ENCODE assay signal across 11 cellular contexts in the genomic region with DNA sequence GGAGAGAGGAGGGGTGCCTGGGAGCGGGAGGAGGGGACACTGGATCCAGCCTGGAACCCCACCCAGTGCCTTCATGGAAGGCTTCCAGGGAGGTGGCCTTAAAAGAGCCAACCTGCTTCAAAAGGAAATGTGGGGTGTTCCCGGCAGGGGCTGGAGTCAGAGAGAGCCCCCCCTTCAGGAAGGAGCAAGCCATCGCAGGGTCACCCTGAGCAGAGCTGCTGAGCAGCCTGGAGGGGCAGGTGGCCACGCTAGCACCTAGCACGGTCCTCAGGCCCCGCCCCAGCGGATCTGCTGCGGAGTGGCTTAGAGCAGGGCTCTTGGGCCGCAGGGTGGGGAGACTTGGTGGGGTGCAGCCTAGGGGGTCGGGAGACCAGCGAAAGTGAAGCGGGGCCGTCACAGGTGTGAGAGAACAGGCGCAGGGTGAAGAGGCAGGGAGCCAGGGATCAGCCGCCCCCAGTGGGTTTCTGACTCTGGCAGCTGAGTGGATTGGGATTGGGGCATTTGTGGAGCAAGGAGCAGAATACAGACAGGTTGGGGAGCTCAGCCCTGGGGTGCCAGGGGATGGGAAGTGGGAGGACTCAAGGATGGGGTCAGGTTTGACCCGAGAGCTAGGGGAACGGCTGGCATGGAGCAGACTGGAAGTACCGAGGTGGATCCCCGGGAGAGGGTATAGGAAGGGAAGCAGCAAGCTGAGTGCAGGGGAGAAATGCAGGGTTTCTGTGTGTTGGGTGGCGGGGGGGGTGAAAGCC. TPM values are rescaled to one million over a fixed set of nuclear protein-coding genes. Genes with fewer than 3 reads are reported as not detected.
DNase-seq lines count a peak whose midpoint lies in the region; ATAC-seq and TF ChIP-seq lines count a peak whose summit lies in the region.
"Had no signal": no experiment of that assay in that cellular context is flagged by ENCODE, and none has a peak within 500 bp of the region (broad histone marks: within the 10 kb centered on the region; RNA-seq: fewer than 3 reads in every experiment).

No MANE protein-coding gene starts in this region.

- peaks cover 12% of the 10 kb centered on the region for H3K27me3 Mint-ChIP-seq in stimulated activated memory B cell treated with anti-CD40 and anti-IgM and Interleukin-4, amounts not matched to agents 10 μg/mL and 1 μg/mL and 100 μg/mL, for 72 hours

- H3K36me3 ChIP-seq in PC-9 (ENCODE audit: low read depth) (peaks cover 7% of the 10 kb centered on the region; the same call in 1 of the 2 replicates), MG63 (no peaks in the 10 kb centered on the region)
- H3K36me3 ChIP-seq: BLaER1 treated with 17β-estradiol and CSF1 and Interleukin-3, amounts not matched to agents 10 nM and 100 nM had no signal

- TF ChIP-seq CTCF in PC-9 (conservative IDR thresholded peaks at IDR 0.05): peak; percentile 64
- peak; percentile 36 for TF ChIP-seq CTCF in fibroblast of villous mesenchyme (IDR thresholded peaks at IDR 0.05; ENCODE audit: insufficient read depth, low read depth, low read length)

- peak; percentile 21 for DNase-seq in SKM-1 (lab: John Stamatoyannopoulos, UW; ENCODE audit: unreplicated experiment)
- no peak for DNase-seq in SKM-1 treated with dmso at 0.1 percent for 144 hours (lab: John Stamatoyannopoulos, UW; ENCODE audit: unreplicated experiment)
- DNase-seq in PC-9: peak; percentile 79 to 94
- DNase-seq in fibroblast of villous mesenchyme (ENCODE audit: low read depth): no peak
- no peak for DNase-seq in MG63
- DNase-seq in occipital lobe (lab: John Stamatoyannopoulos, UW): no peak
- DNase-seq in COR-L47 (lab: John Stamatoyannopoulos, UW): no peak
- DNase-seq: activated T-cell treated with anti-CD3 and anti-CD28 coated beads for 4 hours, NCI-H2227 treated with DMSO at 0.1 percent for 48 hours had no signal

- peaks cover 5% of the 10 kb centered on the region for H3K4me1 Mint-ChIP-seq in stimulated activated memory B cell treated with anti-CD40 and anti-IgM and Interleukin-4, amounts not matched to agents 10 μg/mL and 1 μg/mL and 100 μg/mL, for 72 hours

- peak overlapping the region; percentile 99 for H3K27ac ChIP-seq in PC-9
- H3K27ac ChIP-seq: BLaER1 treated with 17β-estradiol and CSF1 and Interleukin-3, amounts not matched to agents 10 nM and 100 nM had no signal

- intact Hi-C loops in PC-9 (cut with micrococcal nuclease; ENCODE audit: unreplicated experiment): loop anchor here (1.0 kb wide), 2 partner anchors 9 to 27 kb away; no protein-coding TSS in a partner anchor

- H3F3A ChIP-seq in PC-9 (ENCODE audit: insufficient read depth, low read depth): peaks cover 86% of the 10 kb centered on the region

- H3K4me3 ChIP-seq in PC-9: peak overlapping the region; percentile 97
- H3K4me3 ChIP-seq in fibroblast of villous mesenchyme (ENCODE audit: low read depth, low read length): no peak overlapping the region
- no peak overlapping the region for H3K4me3 ChIP-seq in MG63
- H3K4me3 ChIP-seq: BLaER1 treated with 17β-estradiol and CSF1 and Interleukin-3, amounts not matched to agents 10 nM and 100 nM had no signal

- no peaks in the 10 kb centered on the region for H3K9me3 ChIP-seq in PC-9 (ENCODE audit: insufficient read depth, low read depth)
- H3K9me3 ChIP-seq in MG63: no peaks in the 10 kb centered on the region
- H3K9me3 ChIP-seq: BLaER1 treated with 17β-estradiol and CSF1 and Interleukin-3, amounts not matched to agents 10 nM and 100 nM had no signal

- CTCF ChIA-PET in PC-9 (lab: Charles Lee): interaction anchor here (0.7 to 0.9 kb wide), 4 partner anchors 8 to 202 kb away, joined by 3 to 7 read pairs (median 3); no protein-coding TSS in a partner anchor

- H3K27ac Mint-ChIP-seq in stimulated activated memory B cell treated with anti-CD40 and anti-IgM and Interleukin-4, amounts not matched to agents 10 μg/mL and 1 μg/mL and 100 μg/mL, for 72 hours: peak overlapping the region; percentile 4

- H3K27me3 ChIP-seq in PC-9 (ENCODE audit: insufficient read depth, low read depth) (no peaks in the 10 kb centered on the region), MG63 (no peaks in the 10 kb centered on the region)
- H3K27me3 ChIP-seq: BLaER1 treated with 17β-estradiol and CSF1 and Interleukin-3, amounts not matched to agents 10 nM and 100 nM had no signal

- ATAC-seq in stimulated activated memory B cell treated with anti-CD40 and anti-IgM and Interleukin-4, amounts not matched to agents 10 μg/mL and 1 μg/mL and 100 μg/mL, for 72 hours: peak; percentile 15

- no TSS peak for BruUV-seq in PC-9 (replicated peaks; lab: Mats Ljungman, UMichigan)

- no peak overlapping the region for H2AFZ ChIP-seq in PC-9

- H3K9me2 ChIP-seq in PC-9 (ENCODE audit: insufficient read depth): no peaks in the 10 kb centered on the region

- no peaks in the 10 kb centered on the region for H3K36me3 Mint-ChIP-seq in stimulated activated memory B cell treated with anti-CD40 and anti-IgM and Interleukin-4, amounts not matched to agents 10 μg/mL and 1 μg/mL and 100 μg/mL, for 72 hours

- no peak overlapping the region for H3K4me3 Mint-ChIP-seq in stimulated activated memory B cell treated with anti-CD40 and anti-IgM and Interleukin-4, amounts not matched to agents 10 μg/mL and 1 μg/mL and 100 μg/mL, for 72 hours

- H3K79me2 ChIP-seq in PC-9 (ENCODE audit: low read depth): peaks cover 44% of the 10 kb centered on the region

- POLR2A ChIA-PET in PC-9 (lab: Charles Lee; ENCODE audit: unreplicated experiment): interaction anchor here (0.6 to 1.1 kb wide), 5 partner anchors 9 to 725 kb away, joined by 3 to 14 read pairs (median 7); partner anchors contain the start of genes BBLN and NAIF1

- H3K4me1 ChIP-seq in PC-9 (replicated peaks; ENCODE audit: insufficient read depth): peaks cover 44% of the 10 kb centered on the region

- peak overlapping the region; percentile 100 for H3K4me2 ChIP-seq in PC-9
- H3K4me2 ChIP-seq: BLaER1 treated with 17β-estradiol and CSF1 and Interleukin-3, amounts not matched to agents 10 nM and 100 nM had no signal

- no peaks in the 10 kb centered on the region for H3K9me3 Mint-ChIP-seq in stimulated activated memory B cell treated with anti-CD40 and anti-IgM and Interleukin-4, amounts not matched to agents 10 μg/mL and 1 μg/mL and 100 μg/mL, for 72 hours

- peaks cover 24% of the 10 kb centered on the region for H4K20me1 ChIP-seq in PC-9 (ENCODE audit: insufficient read depth)
- H4K20me1 ChIP-seq: BLaER1 treated with 17β-estradiol and CSF1 and Interleukin-3, amounts not matched to agents 10 nM and 100 nM had no signal

RNA-seq across cellular contexts. Expression of gene LCN2, which starts 1.5 kb away (rescaled TPM):
- total RNA-seq in PC-9 (2021) (430 and 537 TPM in 2 replicates), fibroblast of villous mesenchyme (not detected in 2 replicates), occipital lobe (not detected)
- not detected in 2 replicates for total RNA-seq in MG63 (2014; rRNA removed; shearing (Covaris generic); ENCODE audit: low replicate concordance)

RNA-seq across cellular contexts. Expression of gene BBLN, which starts 9.3 kb away (rescaled TPM):
- total RNA-seq in PC-9 (2021) (154 and 213 TPM in 2 replicates), fibroblast of villous mesenchyme (19.4 and 30.3 TPM in 2 replicates), occipital lobe (32.6 TPM)
- 37.3 and 57.0 TPM in 2 replicates for total RNA-seq in MG63 (2014; rRNA removed; shearing (Covaris generic); ENCODE audit: low replicate concordance)

RNA-seq across cellular contexts. Expression of gene PTGES2, which starts 23.2 kb away (rescaled TPM):
- total RNA-seq in PC-9 (2021) (95.2 and 124 TPM in 2 replicates), fibroblast of villous mesenchyme (43.6 and 58.6 TPM in 2 replicates), occipital lobe (39.5 TPM)
- 114 and 120 TPM in 2 replicates for total RNA-seq in MG63 (2014; rRNA removed; shearing (Covaris generic); ENCODE audit: low replicate concordance)

RNA-seq across cellular contexts. Expression of gene CIZ1, which starts 40.6 kb away (rescaled TPM):
- total RNA-seq in PC-9 (2021) (164 and 213 TPM in 2 replicates), fibroblast of villous mesenchyme (34.1 and 35.4 TPM in 2 replicates), occipital lobe (11.5 TPM)
- total RNA-seq in MG63 (2014; rRNA removed; shearing (Covaris generic); ENCODE audit: low replicate concordance): 5.4 and 12.2 TPM in 2 replicates

RNA-seq across cellular contexts. Expression of gene DNM1, which starts 52.4 kb away (rescaled TPM):
- 134 and 148 TPM in 2 replicates for total RNA-seq in PC-9 (2021)
- total RNA-seq in fibroblast of villous mesenchyme: 15.5 and 36.1 TPM in 2 replicates
- total RNA-seq in MG63 (2014; rRNA removed; shearing (Covaris generic); ENCODE audit: low replicate concordance): 0.20 and 0.30 TPM in 2 replicates
- 71.7 TPM for total RNA-seq in occipital lobe

Comparison
In these comparisons a context has a peak if more than half of its experiments do, and no peak if none do; other contexts are left out.
1. DNase-seq: peak in SKM-1 (single experiment) and PC-9 (2 of 2); none in SKM-1 treated with dmso at 0.1 percent for 144 hours (single experiment), fibroblast of villous mesenchyme (single experiment), MG63 (single experiment), occipital lobe (single experiment) and COR-L47 (single experiment).
2. RNA of gene LCN2, which starts 1.5 kb away (total RNA-seq): 430 to 537 TPM in PC-9; not detected in fibroblast of villous mesenchyme, not detected in MG63 and not detected in occipital lobe (single experiment); every median in the first group is over 100 times any median in the second.